ENCODE assay signal across 1 cellular context in the genomic region with DNA sequence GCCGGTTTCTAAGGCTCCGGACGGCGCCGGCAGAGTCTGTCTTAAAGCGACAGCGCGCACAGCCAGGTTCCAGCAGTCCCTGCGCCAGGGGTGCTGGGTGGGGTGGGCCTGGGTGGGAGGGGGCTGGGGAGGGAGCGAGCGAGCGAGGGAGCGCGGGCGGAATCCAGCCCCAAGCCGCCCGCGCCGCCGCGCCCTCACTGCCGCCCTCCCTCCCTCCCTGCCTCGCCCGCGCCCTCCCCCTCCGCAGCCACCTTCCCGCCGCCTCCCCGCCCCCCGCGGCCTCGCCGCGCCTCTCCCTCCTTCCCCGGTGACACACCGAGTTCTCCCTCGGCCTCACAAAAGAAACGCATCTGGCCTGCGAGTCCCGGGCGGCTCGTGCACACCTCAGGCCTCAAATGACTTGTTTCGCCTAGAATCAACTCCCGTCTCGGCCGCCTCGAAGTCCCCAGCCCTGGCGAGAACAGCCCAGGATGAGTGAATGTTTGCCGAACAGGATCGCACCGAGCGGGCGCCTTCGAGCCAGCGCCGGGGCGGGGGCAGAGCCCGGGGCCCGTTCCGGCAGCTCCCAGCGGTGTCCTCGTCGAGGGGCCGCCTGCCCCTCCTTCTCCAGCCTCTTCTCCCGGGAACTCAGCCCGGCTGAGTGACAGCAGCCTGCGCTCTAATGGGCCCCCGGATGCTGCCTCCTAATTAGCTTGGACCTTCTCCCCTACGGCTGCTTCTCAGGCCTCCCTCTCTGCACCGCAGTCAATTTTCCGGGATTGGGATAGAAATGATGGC.
A peak's percentile ranks its signal among the peaks of the same experiment; 100 is the strongest.
TF ChIP-seq lines count a peak whose summit lies in the region.

A gene (minus strand): TSS at position 43 of the 777 bp plus-strand sequence. CDS start 347 bp downstream, outside the sequence.

TF ChIP-seq in HepG2, 621 proteins besides CTCF, POLR2A, EP300 and RAD21 (continued from another document and continues in another):
- TF ChIP-seq, protein P1, sequence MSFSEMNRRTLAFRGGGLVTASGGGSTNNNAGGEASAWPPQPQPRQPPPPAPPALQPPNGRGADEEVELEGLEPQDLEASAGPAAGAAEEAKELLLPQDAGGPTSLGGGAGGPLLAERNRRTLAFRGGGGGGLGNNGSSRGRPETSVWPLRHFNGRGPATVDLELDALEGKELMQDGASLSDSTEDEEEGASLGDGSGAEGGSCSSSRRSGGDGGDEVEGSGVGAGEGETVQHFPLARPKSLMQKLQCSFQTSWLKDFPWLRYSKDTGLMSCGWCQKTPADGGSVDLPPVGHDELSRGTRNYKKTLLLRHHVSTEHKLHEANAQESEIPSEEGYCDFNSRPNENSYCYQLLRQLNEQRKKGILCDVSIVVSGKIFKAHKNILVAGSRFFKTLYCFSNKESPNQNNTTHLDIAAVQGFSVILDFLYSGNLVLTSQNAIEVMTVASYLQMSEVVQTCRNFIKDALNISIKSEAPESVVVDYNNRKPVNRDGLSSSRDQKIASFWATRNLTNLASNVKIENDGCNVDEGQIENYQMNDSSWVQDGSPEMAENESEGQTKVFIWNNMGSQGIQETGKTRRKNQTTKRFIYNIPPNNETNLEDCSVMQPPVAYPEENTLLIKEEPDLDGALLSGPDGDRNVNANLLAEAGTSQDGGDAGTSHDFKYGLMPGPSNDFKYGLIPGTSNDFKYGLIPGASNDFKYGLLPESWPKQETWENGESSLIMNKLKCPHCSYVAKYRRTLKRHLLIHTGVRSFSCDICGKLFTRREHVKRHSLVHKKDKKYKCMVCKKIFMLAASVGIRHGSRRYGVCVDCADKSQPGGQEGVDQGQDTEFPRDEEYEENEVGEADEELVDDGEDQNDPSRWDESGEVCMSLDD (CRISPR knock-in tag; IDR thresholded peaks at IDR 0.05; ENCODE audit: borderline replicate concordance): no peak
- peak; percentile 55; the same call in 1 of the 2 replicates for TF ChIP-seq ZNF558 (CRISPR knock-in tag; IDR thresholded peaks at IDR 0.05; ENCODE audit: borderline replicate concordance)
- TF ChIP-seq, protein P2, sequence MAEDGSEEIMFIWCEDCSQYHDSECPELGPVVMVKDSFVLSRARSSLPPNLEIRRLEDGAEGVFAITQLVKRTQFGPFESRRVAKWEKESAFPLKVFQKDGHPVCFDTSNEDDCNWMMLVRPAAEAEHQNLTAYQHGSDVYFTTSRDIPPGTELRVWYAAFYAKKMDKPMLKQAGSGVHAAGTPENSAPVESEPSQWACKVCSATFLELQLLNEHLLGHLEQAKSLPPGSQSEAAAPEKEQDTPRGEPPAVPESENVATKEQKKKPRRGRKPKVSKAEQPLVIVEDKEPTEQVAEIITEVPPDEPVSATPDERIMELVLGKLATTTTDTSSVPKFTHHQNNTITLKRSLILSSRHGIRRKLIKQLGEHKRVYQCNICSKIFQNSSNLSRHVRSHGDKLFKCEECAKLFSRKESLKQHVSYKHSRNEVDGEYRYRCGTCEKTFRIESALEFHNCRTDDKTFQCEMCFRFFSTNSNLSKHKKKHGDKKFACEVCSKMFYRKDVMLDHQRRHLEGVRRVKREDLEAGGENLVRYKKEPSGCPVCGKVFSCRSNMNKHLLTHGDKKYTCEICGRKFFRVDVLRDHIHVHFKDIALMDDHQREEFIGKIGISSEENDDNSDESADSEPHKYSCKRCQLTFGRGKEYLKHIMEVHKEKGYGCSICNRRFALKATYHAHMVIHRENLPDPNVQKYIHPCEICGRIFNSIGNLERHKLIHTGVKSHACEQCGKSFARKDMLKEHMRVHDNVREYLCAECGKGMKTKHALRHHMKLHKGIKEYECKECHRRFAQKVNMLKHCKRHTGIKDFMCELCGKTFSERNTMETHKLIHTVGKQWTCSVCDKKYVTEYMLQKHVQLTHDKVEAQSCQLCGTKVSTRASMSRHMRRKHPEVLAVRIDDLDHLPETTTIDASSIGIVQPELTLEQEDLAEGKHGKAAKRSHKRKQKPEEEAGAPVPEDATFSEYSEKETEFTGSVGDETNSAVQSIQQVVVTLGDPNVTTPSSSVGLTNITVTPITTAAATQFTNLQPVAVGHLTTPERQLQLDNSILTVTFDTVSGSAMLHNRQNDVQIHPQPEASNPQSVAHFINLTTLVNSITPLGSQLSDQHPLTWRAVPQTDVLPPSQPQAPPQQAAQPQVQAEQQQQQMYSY (CRISPR knock-in tag; IDR thresholded peaks at IDR 0.05): peak; percentile 86; the same call in 1 of the 2 replicates
- 0 out of 2 replicates have a peak, but pooled peaks have one; percentile 18 for TF ChIP-seq FOXA3 (CRISPR knock-in tag; IDR thresholded peaks at IDR 0.05)
- no peak for TF ChIP-seq PCBP1 (IDR thresholded peaks at IDR 0.05; ENCODE audit: borderline replicate concordance, low read depth, low read length)
- TF ChIP-seq, protein P3, sequence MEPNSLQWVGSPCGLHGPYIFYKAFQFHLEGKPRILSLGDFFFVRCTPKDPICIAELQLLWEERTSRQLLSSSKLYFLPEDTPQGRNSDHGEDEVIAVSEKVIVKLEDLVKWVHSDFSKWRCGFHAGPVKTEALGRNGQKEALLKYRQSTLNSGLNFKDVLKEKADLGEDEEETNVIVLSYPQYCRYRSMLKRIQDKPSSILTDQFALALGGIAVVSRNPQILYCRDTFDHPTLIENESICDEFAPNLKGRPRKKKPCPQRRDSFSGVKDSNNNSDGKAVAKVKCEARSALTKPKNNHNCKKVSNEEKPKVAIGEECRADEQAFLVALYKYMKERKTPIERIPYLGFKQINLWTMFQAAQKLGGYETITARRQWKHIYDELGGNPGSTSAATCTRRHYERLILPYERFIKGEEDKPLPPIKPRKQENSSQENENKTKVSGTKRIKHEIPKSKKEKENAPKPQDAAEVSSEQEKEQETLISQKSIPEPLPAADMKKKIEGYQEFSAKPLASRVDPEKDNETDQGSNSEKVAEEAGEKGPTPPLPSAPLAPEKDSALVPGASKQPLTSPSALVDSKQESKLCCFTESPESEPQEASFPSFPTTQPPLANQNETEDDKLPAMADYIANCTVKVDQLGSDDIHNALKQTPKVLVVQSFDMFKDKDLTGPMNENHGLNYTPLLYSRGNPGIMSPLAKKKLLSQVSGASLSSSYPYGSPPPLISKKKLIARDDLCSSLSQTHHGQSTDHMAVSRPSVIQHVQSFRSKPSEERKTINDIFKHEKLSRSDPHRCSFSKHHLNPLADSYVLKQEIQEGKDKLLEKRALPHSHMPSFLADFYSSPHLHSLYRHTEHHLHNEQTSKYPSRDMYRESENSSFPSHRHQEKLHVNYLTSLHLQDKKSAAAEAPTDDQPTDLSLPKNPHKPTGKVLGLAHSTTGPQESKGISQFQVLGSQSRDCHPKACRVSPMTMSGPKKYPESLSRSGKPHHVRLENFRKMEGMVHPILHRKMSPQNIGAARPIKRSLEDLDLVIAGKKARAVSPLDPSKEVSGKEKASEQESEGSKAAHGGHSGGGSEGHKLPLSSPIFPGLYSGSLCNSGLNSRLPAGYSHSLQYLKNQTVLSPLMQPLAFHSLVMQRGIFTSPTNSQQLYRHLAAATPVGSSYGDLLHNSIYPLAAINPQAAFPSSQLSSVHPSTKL (CRISPR knock-in tag; IDR thresholded peaks at IDR 0.05): peak; percentile 49
- TF ChIP-seq, protein P4, sequence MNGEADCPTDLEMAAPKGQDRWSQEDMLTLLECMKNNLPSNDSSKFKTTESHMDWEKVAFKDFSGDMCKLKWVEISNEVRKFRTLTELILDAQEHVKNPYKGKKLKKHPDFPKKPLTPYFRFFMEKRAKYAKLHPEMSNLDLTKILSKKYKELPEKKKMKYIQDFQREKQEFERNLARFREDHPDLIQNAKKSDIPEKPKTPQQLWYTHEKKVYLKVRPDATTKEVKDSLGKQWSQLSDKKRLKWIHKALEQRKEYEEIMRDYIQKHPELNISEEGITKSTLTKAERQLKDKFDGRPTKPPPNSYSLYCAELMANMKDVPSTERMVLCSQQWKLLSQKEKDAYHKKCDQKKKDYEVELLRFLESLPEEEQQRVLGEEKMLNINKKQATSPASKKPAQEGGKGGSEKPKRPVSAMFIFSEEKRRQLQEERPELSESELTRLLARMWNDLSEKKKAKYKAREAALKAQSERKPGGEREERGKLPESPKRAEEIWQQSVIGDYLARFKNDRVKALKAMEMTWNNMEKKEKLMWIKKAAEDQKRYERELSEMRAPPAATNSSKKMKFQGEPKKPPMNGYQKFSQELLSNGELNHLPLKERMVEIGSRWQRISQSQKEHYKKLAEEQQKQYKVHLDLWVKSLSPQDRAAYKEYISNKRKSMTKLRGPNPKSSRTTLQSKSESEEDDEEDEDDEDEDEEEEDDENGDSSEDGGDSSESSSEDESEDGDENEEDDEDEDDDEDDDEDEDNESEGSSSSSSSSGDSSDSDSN (CRISPR knock-in tag; IDR thresholded peaks at IDR 0.05): peak; percentile 87
- no peak for TF ChIP-seq ETV6 (CRISPR knock-in tag; conservative IDR thresholded peaks at IDR 0.05)
- TF ChIP-seq, protein P5, sequence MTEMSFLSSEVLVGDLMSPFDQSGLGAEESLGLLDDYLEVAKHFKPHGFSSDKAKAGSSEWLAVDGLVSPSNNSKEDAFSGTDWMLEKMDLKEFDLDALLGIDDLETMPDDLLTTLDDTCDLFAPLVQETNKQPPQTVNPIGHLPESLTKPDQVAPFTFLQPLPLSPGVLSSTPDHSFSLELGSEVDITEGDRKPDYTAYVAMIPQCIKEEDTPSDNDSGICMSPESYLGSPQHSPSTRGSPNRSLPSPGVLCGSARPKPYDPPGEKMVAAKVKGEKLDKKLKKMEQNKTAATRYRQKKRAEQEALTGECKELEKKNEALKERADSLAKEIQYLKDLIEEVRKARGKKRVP (CRISPR knock-in tag; IDR thresholded peaks at IDR 0.05): 0 out of 4 replicates have a peak, but pooled peaks of 1 of the 2 experiments have one; percentile 25
- TF ChIP-seq, protein P6, sequence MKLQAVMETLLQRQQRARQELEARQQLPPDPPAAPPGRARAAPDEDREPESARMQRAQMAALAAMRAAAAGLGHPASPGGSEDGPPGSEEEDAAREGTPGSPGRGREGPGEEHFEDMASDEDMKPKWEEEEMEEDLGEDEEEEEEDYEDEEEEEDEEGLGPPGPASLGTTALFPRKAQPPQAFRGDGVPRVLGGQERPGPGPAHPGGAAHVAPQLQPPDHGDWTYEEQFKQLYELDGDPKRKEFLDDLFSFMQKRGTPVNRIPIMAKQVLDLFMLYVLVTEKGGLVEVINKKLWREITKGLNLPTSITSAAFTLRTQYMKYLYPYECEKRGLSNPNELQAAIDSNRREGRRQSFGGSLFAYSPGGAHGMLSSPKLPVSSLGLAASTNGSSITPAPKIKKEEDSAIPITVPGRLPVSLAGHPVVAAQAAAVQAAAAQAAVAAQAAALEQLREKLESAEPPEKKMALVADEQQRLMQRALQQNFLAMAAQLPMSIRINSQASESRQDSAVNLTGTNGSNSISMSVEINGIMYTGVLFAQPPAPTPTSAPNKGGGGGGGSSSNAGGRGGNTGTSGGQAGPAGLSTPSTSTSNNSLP (IDR thresholded peaks at IDR 0.05; ENCODE audit: low read depth, low read length): no peak
- TF ChIP-seq NFYB (CRISPR knock-in tag; IDR thresholded peaks at IDR 0.05): no peak
- no peak for TF ChIP-seq ZNF326 (CRISPR knock-in tag; IDR thresholded peaks at IDR 0.05; ENCODE audit: borderline replicate concordance)
- peak; percentile 51; the same call in 1 of the 2 replicates for TF ChIP-seq EEA1 (CRISPR knock-in tag; IDR thresholded peaks at IDR 0.05; ENCODE audit: borderline replicate concordance)
- peak; percentile 62; the same call in 1 of the 2 replicates for TF ChIP-seq HOXA3 (CRISPR knock-in tag; IDR thresholded peaks at IDR 0.05)
- TF ChIP-seq HOXA5 (CRISPR knock-in tag; IDR thresholded peaks at IDR 0.05): no peak
- peak; percentile 35; the same call in 1 of the 2 replicates for TF ChIP-seq SPEN (CRISPR knock-in tag; IDR thresholded peaks at IDR 0.05; ENCODE audit: low read depth)
- peak; percentile 40 for TF ChIP-seq ASH2L (IDR thresholded peaks at IDR 0.05; ENCODE audit: insufficient read length, low read depth, low read length)
- peak; percentile 53; the same call in 1 of the 2 replicates for TF ChIP-seq RXRA (CRISPR knock-in tag; IDR thresholded peaks at IDR 0.05)
- TF ChIP-seq PHF8 (CRISPR knock-in tag; IDR thresholded peaks at IDR 0.05): peak; percentile 77
- TF ChIP-seq, protein P7, sequence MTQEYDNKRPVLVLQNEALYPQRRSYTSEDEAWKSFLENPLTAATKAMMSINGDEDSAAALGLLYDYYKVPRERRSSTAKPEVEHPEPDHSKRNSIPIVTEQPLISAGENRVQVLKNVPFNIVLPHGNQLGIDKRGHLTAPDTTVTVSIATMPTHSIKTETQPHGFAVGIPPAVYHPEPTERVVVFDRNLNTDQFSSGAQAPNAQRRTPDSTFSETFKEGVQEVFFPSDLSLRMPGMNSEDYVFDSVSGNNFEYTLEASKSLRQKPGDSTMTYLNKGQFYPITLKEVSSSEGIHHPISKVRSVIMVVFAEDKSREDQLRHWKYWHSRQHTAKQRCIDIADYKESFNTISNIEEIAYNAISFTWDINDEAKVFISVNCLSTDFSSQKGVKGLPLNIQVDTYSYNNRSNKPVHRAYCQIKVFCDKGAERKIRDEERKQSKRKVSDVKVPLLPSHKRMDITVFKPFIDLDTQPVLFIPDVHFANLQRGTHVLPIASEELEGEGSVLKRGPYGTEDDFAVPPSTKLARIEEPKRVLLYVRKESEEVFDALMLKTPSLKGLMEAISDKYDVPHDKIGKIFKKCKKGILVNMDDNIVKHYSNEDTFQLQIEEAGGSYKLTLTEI (CRISPR knock-in tag; conservative IDR thresholded peaks at IDR 0.05): no peak
- no peak for TF ChIP-seq ZNF850 (CRISPR knock-in tag; conservative IDR thresholded peaks at IDR 0.05)
- TF ChIP-seq JUNB (CRISPR knock-in tag; IDR thresholded peaks at IDR 0.05; ENCODE audit: borderline replicate concordance): no peak
- TF ChIP-seq ZNF615 (CRISPR knock-in tag; IDR thresholded peaks at IDR 0.05; ENCODE audit: borderline replicate concordance): no peak
- TF ChIP-seq, protein P8, sequence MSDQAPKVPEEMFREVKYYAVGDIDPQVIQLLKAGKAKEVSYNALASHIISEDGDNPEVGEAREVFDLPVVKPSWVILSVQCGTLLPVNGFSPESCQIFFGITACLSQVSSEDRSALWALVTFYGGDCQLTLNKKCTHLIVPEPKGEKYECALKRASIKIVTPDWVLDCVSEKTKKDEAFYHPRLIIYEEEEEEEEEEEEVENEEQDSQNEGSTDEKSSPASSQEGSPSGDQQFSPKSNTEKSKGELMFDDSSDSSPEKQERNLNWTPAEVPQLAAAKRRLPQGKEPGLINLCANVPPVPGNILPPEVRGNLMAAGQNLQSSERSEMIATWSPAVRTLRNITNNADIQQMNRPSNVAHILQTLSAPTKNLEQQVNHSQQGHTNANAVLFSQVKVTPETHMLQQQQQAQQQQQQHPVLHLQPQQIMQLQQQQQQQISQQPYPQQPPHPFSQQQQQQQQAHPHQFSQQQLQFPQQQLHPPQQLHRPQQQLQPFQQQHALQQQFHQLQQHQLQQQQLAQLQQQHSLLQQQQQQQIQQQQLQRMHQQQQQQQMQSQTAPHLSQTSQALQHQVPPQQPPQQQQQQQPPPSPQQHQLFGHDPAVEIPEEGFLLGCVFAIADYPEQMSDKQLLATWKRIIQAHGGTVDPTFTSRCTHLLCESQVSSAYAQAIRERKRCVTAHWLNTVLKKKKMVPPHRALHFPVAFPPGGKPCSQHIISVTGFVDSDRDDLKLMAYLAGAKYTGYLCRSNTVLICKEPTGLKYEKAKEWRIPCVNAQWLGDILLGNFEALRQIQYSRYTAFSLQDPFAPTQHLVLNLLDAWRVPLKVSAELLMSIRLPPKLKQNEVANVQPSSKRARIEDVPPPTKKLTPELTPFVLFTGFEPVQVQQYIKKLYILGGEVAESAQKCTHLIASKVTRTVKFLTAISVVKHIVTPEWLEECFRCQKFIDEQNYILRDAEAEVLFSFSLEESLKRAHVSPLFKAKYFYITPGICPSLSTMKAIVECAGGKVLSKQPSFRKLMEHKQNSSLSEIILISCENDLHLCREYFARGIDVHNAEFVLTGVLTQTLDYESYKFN (CRISPR knock-in tag; conservative IDR thresholded peaks at IDR 0.05): peak; percentile 24; the same call in 1 of the 2 replicates
- TF ChIP-seq SALL2 (CRISPR knock-in tag; IDR thresholded peaks at IDR 0.05): no peak; the same call in 1 of the 2 replicates
- no peak; the same call in 1 of the 2 replicates for TF ChIP-seq SMAD3 (CRISPR knock-in tag; IDR thresholded peaks at IDR 0.05)
- TF ChIP-seq PPARG (CRISPR knock-in tag; conservative IDR thresholded peaks at IDR 0.05): no peak
